Comparison of ENCODE assay signal across 8 cellular contexts in the genomic region with DNA sequence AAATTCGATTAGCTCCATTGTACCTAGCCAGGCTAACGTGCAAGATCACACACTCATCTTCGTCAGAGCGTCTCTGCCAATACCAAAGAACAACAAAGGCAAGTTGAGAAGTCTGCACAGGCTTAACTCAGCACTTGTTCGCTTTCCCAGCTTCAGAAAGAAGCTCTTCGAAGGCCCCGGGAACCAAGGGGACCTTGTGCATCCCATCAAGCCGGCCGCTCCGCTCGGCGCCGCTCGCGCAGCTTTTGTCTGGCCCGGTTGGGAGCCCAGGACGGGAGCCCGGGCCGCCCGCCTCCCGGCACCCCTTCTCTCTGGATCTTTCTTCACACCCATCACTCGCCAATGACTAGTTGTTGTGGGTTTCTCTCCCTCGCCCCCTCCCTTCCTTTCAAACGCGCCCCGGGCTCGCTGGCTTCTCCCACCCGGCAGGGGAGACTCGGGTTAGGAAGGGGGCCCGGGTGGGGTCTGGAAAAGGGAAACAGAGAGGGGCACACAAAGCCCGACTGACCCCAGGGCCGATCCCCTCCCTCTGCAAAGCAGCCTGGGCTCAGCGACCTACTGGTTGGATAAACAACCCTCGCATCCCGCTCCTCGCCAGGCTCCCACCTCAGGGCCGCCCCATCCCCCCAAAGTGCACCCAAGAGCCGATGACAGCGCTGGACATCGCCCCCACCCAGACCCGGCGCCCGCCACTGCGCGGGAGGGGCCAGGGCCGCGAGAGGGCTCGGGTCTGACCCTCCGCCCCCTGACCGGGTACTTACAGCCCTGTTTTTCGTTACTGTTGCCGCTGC. TPM values are rescaled to one million over a fixed set of nuclear protein-coding genes. Genes with fewer than 3 reads are reported as not detected.
DNase-seq lines count a peak whose midpoint lies in the region; ATAC-seq, FAIRE-seq and TF ChIP-seq lines count a peak whose summit lies in the region.

No MANE protein-coding gene starts in this region.

- no TSS peak for BruUV-seq in Calu3 (replicated peaks; lab: Mats Ljungman, UMichigan)

- H3K9me3 ChIP-seq in HUES64 (ENCODE audit: insufficient read depth, low read depth, low read length) (no peaks in the 10 kb centered on the region), T-helper 17 cell (ENCODE audit: control insufficient read depth, low read length, poor library complexity, severe bottlenecking) (no peaks in the 10 kb centered on the region)

- under 1% methylated on average over 51 of the region's 52 CpGs for whole genome bisulfite sequencing in HUES64

- H3K4me3 Mint-ChIP-seq in Calu3 (ENCODE audit: low read depth, unreplicated experiment) (peak overlapping the region; percentile 96), T-helper 17 cell (peak overlapping the region; percentile 98)

- H3K27ac Mint-ChIP-seq in Calu3 (ENCODE audit: unreplicated experiment) (peak overlapping the region; percentile 98), T-helper 17 cell (peak overlapping the region; percentile 100)

- H3K27me3 Mint-ChIP-seq in Calu3 (ENCODE audit: unreplicated experiment) = no peaks in the 10 kb centered on the region
- no peaks in the 10 kb centered on the region for H3K27me3 Mint-ChIP-seq in T-helper 17 cell

- intact Hi-C loops in Calu3 (cut with micrococcal nuclease; ENCODE audit: unreplicated experiment) = loop anchor here (2.0 kb wide), 3 partner anchors 52 to 118 kb away; partner anchors contain the start of gene RNU4ATAC

- CTCF ChIA-PET in Calu3 (lab: Charles Lee) = interaction anchor here (0.6 to 2.0 kb wide), 8 partner anchors 14 to 118 kb away, joined by 3 to 7 read pairs (median 4); partner anchors contain the start of gene RNU4ATAC

- H3K27me3 ChIP-seq in HUES64 (ENCODE audit: insufficient read depth, low read length) = no peaks in the 10 kb centered on the region

- H3K9me3 Mint-ChIP-seq in Calu3 (ENCODE audit: low read depth, unreplicated experiment) = peaks cover under 1% of the 10 kb centered on the region

- peak overlapping the region; percentile 80 for H3K4me3 ChIP-seq in HUES64 (ENCODE audit: low read length)

- peak overlapping the region; percentile 77 for H3K27ac ChIP-seq in HUES64 (ENCODE audit: low read depth, low read length)

- peaks cover 14% of the 10 kb centered on the region for H3K4me1 ChIP-seq in HUES64 (ENCODE audit: insufficient read depth, low read length)

- FAIRE-seq in GM19239 (lab: Jason Lieb, UNC) = no peak

- H3K36me3 Mint-ChIP-seq in Calu3 (ENCODE audit: insufficient read depth, unreplicated experiment) = peaks cover 42% of the 10 kb centered on the region
- peaks cover 8% of the 10 kb centered on the region for H3K36me3 Mint-ChIP-seq in T-helper 17 cell (ENCODE audit: low read depth)

- no peak for TF ChIP-seq CTCF in Calu3 (IDR thresholded peaks at IDR 0.05; ENCODE audit: unreplicated experiment)

- ATAC-seq in GM21390 (IDR thresholded peaks at IDR 0.05; ENCODE audit: unreplicated experiment) (peak; percentile 37), T-helper 17 cell (peak; percentile 46)

- peak; percentile 64 for DNase-seq in Calu3
- DNase-seq in T-helper 17 cell = peak; percentile 20 to 22 (median 21)
- peak in 55 of 58 donors; percentile 28 to 84 (median 70) for DNase-seq in anterior cingulate cortex (lab: John Stamatoyannopoulos, UW)
- peak; percentile 37 for DNase-seq in hepatic stellate cell (ENCODE audit: low spot score)
- DNase-seq in retina = peak; percentile 89
- DNase-seq in GM19239 (ENCODE audit: insufficient read length, low spot score) = no peak

- H3K36me3 ChIP-seq in HUES64 (ENCODE audit: insufficient read depth, low read length) = no peaks in the 10 kb centered on the region

- H3K9ac ChIP-seq in HUES64 (ENCODE audit: low read depth, low read length) = peak overlapping the region; percentile 90

- peaks cover 26% of the 10 kb centered on the region for H3K4me1 Mint-ChIP-seq in Calu3 (ENCODE audit: low read depth, unreplicated experiment)
- H3K4me1 Mint-ChIP-seq in T-helper 17 cell = peaks cover 49% of the 10 kb centered on the region

RNA-seq across cellular contexts. Expression of gene CLASP1, which starts 0.5 kb away (rescaled TPM):
- 54.3 and 59.7 TPM in 2 replicates for total RNA-seq in Calu3 (2022)
- polyA plus RNA-seq in HUES64 (2013, experiment 1 of 2) = 26.7 TPM
- 28.1 TPM for polyA plus RNA-seq in HUES64 (2013, experiment 2 of 2)
- 10 to 100 TPM; 63.4 to 69.5 TPM for total RNA-seq in T-helper 17 cell
